Comparison of ENCODE assay signal across 8 cellular contexts in genomic region chr20:25695532-25696383, GRCh38. TPM values are rescaled to one million over a fixed set of nuclear protein-coding genes. Genes with fewer than 3 reads are reported as not detected.
DNase-seq lines count a peak whose midpoint lies in the region; TF ChIP-seq lines count a peak whose summit lies in the region.

No MANE protein-coding gene starts in this region.

- peaks cover 4% of the 10 kb centered on the region; the same call in 1 of the 2 replicates for H3K9me3 ChIP-seq in SK-N-MC (ENCODE audit: low read depth, low read length)
- peaks cover 0 to 15% (median 0%) of the 10 kb centered on the region in 3 donors for H3K9me3 ChIP-seq in esophagus squamous epithelium

- H3K9me3 Mint-ChIP-seq in activated naive CD4-positive, alpha-beta T cell treated with anti-CD3 and anti-CD28 coated beads, Interleukin-2, amount 10 ng/mL, durations not matched to agents 7 days and 5 days: peaks cover 12% of the 10 kb centered on the region
- H3K9me3 Mint-ChIP-seq in nephron progenitor cell: peaks cover 17% of the 10 kb centered on the region

- peak; percentile 39 for DNase-seq in activated naive CD4-positive, alpha-beta T cell treated with anti-CD3 and anti-CD28 coated beads, Interleukin-2, amount 10 ng/mL, durations not matched to agents 7 days and 5 days
- no peak for DNase-seq in activated naive CD4-positive, alpha-beta T cell (lab: John Stamatoyannopoulos, UW)
- no peak for DNase-seq in SK-N-MC (ENCODE audit: low read depth, low spot score)
- DNase-seq in esophagus squamous epithelium (lab: John Stamatoyannopoulos, UW): no peak
- no peak for DNase-seq in nephron progenitor cell
- no peak for DNase-seq in A172 (ENCODE audit: low spot score)
- no peak for DNase-seq in C1 segment of cervical spinal cord (lab: John Stamatoyannopoulos, UW)
- no peak for DNase-seq in amniotic stem cell (lab: John Stamatoyannopoulos, UW)

- H3K4me1 Mint-ChIP-seq in activated naive CD4-positive, alpha-beta T cell treated with anti-CD3 and anti-CD28 coated beads, Interleukin-2, amount 10 ng/mL, durations not matched to agents 7 days and 5 days: peaks cover 43% of the 10 kb centered on the region
- H3K4me1 Mint-ChIP-seq in nephron progenitor cell: peaks cover 22% of the 10 kb centered on the region

- H3K27me3 ChIP-seq in esophagus squamous epithelium: no peaks in the 10 kb centered on the region

- H3K4me1 ChIP-seq in esophagus squamous epithelium: peaks cover 9 to 28% (median 11%) of the 10 kb centered on the region in 3 donors

- peak overlapping the region; percentile 92 for H3K27ac Mint-ChIP-seq in activated naive CD4-positive, alpha-beta T cell treated with anti-CD3 and anti-CD28 coated beads, Interleukin-2, amount 10 ng/mL, durations not matched to agents 7 days and 5 days
- H3K27ac Mint-ChIP-seq in nephron progenitor cell: peak overlapping the region; percentile 73

- TF ChIP-seq POLR2A in esophagus squamous epithelium (IDR thresholded peaks at IDR 0.05): no peak

- peak overlapping the region; percentile 90 for H3K4me3 ChIP-seq in SK-N-MC
- H3K4me3 ChIP-seq in esophagus squamous epithelium: peak overlapping the region; percentile 67 to 100 (median 96)

- intact Hi-C loops in esophagus squamous epithelium (cut with DNase I): no loop called here

- peaks cover 34% of the 10 kb centered on the region for H3K36me3 Mint-ChIP-seq in activated naive CD4-positive, alpha-beta T cell treated with anti-CD3 and anti-CD28 coated beads, Interleukin-2, amount 10 ng/mL, durations not matched to agents 7 days and 5 days
- H3K36me3 Mint-ChIP-seq in nephron progenitor cell (ENCODE audit: low read depth): peaks cover 39% of the 10 kb centered on the region

- H3K9ac ChIP-seq in SK-N-MC (ENCODE audit: insufficient read length): peak overlapping the region; percentile 86

- H3K27me3 Mint-ChIP-seq in activated naive CD4-positive, alpha-beta T cell treated with anti-CD3 and anti-CD28 coated beads, Interleukin-2, amount 10 ng/mL, durations not matched to agents 7 days and 5 days: peaks cover 4% of the 10 kb centered on the region
- H3K27me3 Mint-ChIP-seq in nephron progenitor cell (ENCODE audit: low read depth, poor library complexity): peaks cover 4% of the 10 kb centered on the region

- CTCF ChIA-PET in activated naive CD4-positive, alpha-beta T cell treated with anti-CD3 and anti-CD28 coated beads, Interleukin-2, amount 10 ng/mL, durations not matched to agents 7 days and 5 days (lab: Charles Lee): no interaction called here

- peaks cover 15% of the 10 kb centered on the region for H3K36me3 ChIP-seq in SK-N-MC (ENCODE audit: insufficient read depth, low read length)
- peaks cover 0 to 13% (median 0%) of the 10 kb centered on the region in 3 donors for H3K36me3 ChIP-seq in esophagus squamous epithelium

- peak overlapping the region; percentile 94 for H3K4me3 Mint-ChIP-seq in activated naive CD4-positive, alpha-beta T cell treated with anti-CD3 and anti-CD28 coated beads, Interleukin-2, amount 10 ng/mL, durations not matched to agents 7 days and 5 days
- peak overlapping the region; percentile 92 for H3K4me3 Mint-ChIP-seq in nephron progenitor cell

- TF ChIP-seq CTCF in esophagus squamous epithelium (IDR thresholded peaks at IDR 0.05) (no peak), nephron progenitor cell (IDR thresholded peaks at IDR 0.05) (no peak)

- WGBS in esophagus squamous epithelium, 2 donors: 30 to 66% methylated on average over 6 to 12 of the region's 31 CpGs

- H3K27ac ChIP-seq in SK-N-MC (no peak overlapping the region), esophagus squamous epithelium (peak overlapping the region; percentile 92 to 96 (median 94))

RNA-seq across cellular contexts. Expression of gene ZNF337, which starts 0.9 kb away (rescaled TPM):
- total RNA-seq in esophagus squamous epithelium: 10 to 100 TPM in 1 of 4 donors, 1 to 10 TPM in 3; 5.5 to 18.9 (median 6.8) TPM
- 13.4 and 14.3 TPM in 2 replicates for total RNA-seq in A172 (2014; rRNA removed; shearing (Covaris generic))
